Comparison of ENCODE assay signal across 29 cellular contexts in genomic region chr14:92581206-92581605, GRCh38.
DNase-seq lines count a peak whose midpoint lies in the region; ATAC-seq and TF ChIP-seq lines count a peak whose summit lies in the region.
"Had no signal": no experiment of that assay in that cellular context is flagged by ENCODE, and none has a peak within 500 bp of the region (broad histone marks: within the 10 kb centered on the region; RNA-seq: fewer than 3 reads in every experiment).

No MANE protein-coding gene starts in this region.

- peaks cover 69% of the 10 kb centered on the region for H3K36me3 Mint-ChIP-seq in activated naive CD8-positive, alpha-beta T cell treated with anti-CD3 and anti-CD28 coated beads, Interleukin-2, amount 10 ng/mL, durations not matched to agents 7 days and 5 days
- H3K36me3 Mint-ChIP-seq in natural killer cell treated with Interleukin-12 subunit alpha and Interleukin-12 subunit beta and Interleukin-15 and Interleukin-18, amount 100 ng/mL, for 72 hours = peaks cover 51% of the 10 kb centered on the region

- H3K4me3 Mint-ChIP-seq in stimulated activated naive CD8-positive, alpha-beta T cell treated with anti-CD3 and anti-CD28 coated beads, Interleukin-15, amount 100 ng/mL, for 72 hours = no peak overlapping the region
- peak overlapping the region; percentile 45 for H3K4me3 Mint-ChIP-seq in activated naive CD8-positive, alpha-beta T cell treated with anti-CD3 and anti-CD28 coated beads, Interleukin-2, amount 10 ng/mL, durations not matched to agents 7 days and 5 days
- H3K4me3 Mint-ChIP-seq in natural killer cell treated with Interleukin-12 subunit alpha and Interleukin-12 subunit beta and Interleukin-15 and Interleukin-18, amount 100 ng/mL, for 72 hours = peak overlapping the region; percentile 94
- H3K4me3 Mint-ChIP-seq: activated CD4-positive, alpha-beta T cell treated with anti-CD3 and anti-CD28 coated beads for 36 hours; activated T-cell treated with anti-CD3 and anti-CD28 coated beads, Interleukin-2, amount 50 U/mL, for 4 hours; stimulated activated memory B cell treated with anti-CD40 and anti-IgM and Interleukin-4, amounts not matched to agents 10 μg/mL and 1 μg/mL and 100 μg/mL, for 72 hours; T-helper 2 cell treated with Interferon-gamma antibody and Interleukin-4, amounts not matched to agents 5 μg/mL and 100 μg/mL, for 36 hours had no signal

- peaks cover 8 to 9% of the 10 kb centered on the region in 2 donors for H3K9me3 Mint-ChIP-seq in stimulated activated naive CD8-positive, alpha-beta T cell treated with anti-CD3 and anti-CD28 coated beads, Interleukin-15, amount 100 ng/mL, for 72 hours
- peaks cover 2% of the 10 kb centered on the region for H3K9me3 Mint-ChIP-seq in activated naive CD8-positive, alpha-beta T cell treated with anti-CD3 and anti-CD28 coated beads, Interleukin-2, amount 10 ng/mL, durations not matched to agents 7 days and 5 days
- peaks cover 3% of the 10 kb centered on the region for H3K9me3 Mint-ChIP-seq in natural killer cell treated with Interleukin-12 subunit alpha and Interleukin-12 subunit beta and Interleukin-15 and Interleukin-18, amount 100 ng/mL, for 72 hours
- H3K9me3 Mint-ChIP-seq: activated T-cell treated with anti-CD3 and anti-CD28 coated beads, Interleukin-2, amount 50 U/mL, for 4 hours; stimulated activated memory B cell treated with anti-CD40 and anti-IgM and Interleukin-4, amounts not matched to agents 10 μg/mL and 1 μg/mL and 100 μg/mL, for 72 hours; T-helper 2 cell treated with Interferon-gamma antibody and Interleukin-4, amounts not matched to agents 5 μg/mL and 100 μg/mL, for 36 hours had no signal

- in situ Hi-C loops in GM13976 (cut with MboI; ENCODE audit: low sequenced_read_pairs, unreplicated experiment) = loop anchor here (25.0 kb wide), 1 partner anchor 206 kb away; the partner anchor contains the start of gene GOLGA5

- no peak for TF ChIP-seq CTCF in GM13976 (IDR thresholded peaks at IDR 0.05; ENCODE audit: borderline replicate concordance, control extremely low read depth, extremely low read depth, insufficient read depth, missing control alignments)

- POLR2A ChIA-PET in activated naive CD8-positive, alpha-beta T cell treated with anti-CD3 and anti-CD28 coated beads, Interleukin-2, amount 10 ng/mL, durations not matched to agents 7 days and 5 days (lab: Charles Lee) = no interaction called here

- H3K27me3 Mint-ChIP-seq in stimulated activated naive CD8-positive, alpha-beta T cell treated with anti-CD3 and anti-CD28 coated beads, Interleukin-15, amount 100 ng/mL, for 72 hours = no peaks in the 10 kb centered on the region
- no peaks in the 10 kb centered on the region for H3K27me3 Mint-ChIP-seq in activated naive CD8-positive, alpha-beta T cell treated with anti-CD3 and anti-CD28 coated beads, Interleukin-2, amount 10 ng/mL, durations not matched to agents 7 days and 5 days
- H3K27me3 Mint-ChIP-seq in natural killer cell treated with Interleukin-12 subunit alpha and Interleukin-12 subunit beta and Interleukin-15 and Interleukin-18, amount 100 ng/mL, for 72 hours = no peaks in the 10 kb centered on the region
- H3K27me3 Mint-ChIP-seq: activated CD4-positive, alpha-beta T cell treated with anti-CD3 and anti-CD28 coated beads for 36 hours; stimulated activated memory B cell treated with anti-CD40 and anti-IgM and Interleukin-4, amounts not matched to agents 10 μg/mL and 1 μg/mL and 100 μg/mL, for 72 hours had no signal

- peak overlapping the region; percentile 65 to 95 for H3K27ac Mint-ChIP-seq in stimulated activated naive CD8-positive, alpha-beta T cell treated with anti-CD3 and anti-CD28 coated beads, Interleukin-15, amount 100 ng/mL, for 72 hours
- no peak overlapping the region for H3K27ac Mint-ChIP-seq in activated naive CD8-positive, alpha-beta T cell treated with anti-CD3 and anti-CD28 coated beads, Interleukin-2, amount 10 ng/mL, durations not matched to agents 7 days and 5 days
- peak overlapping the region; percentile 97 to 98 for H3K27ac Mint-ChIP-seq in natural killer cell treated with Interleukin-12 subunit alpha and Interleukin-12 subunit beta and Interleukin-15 and Interleukin-18, amount 100 ng/mL, for 72 hours
- H3K27ac Mint-ChIP-seq: T-helper 2 cell treated with Interferon-gamma antibody and Interleukin-4, amounts not matched to agents 5 μg/mL and 100 μg/mL, for 36 hours had no signal

- ATAC-seq in stimulated activated naive CD8-positive, alpha-beta T cell treated with anti-CD3 and anti-CD28 coated beads, Interleukin-15, amount 100 ng/mL, for 72 hours = no peak
- ATAC-seq in stimulated activated naive CD8-positive, alpha-beta T cell treated with anti-CD3 and anti-CD28 coated beads, Interleukin-15, Interleukin-2, amounts not matched to agents 100 U/mL and 50 U/mL, for 24 hours = no peak
- ATAC-seq in activated naive CD8-positive, alpha-beta T cell treated with anti-CD3 and anti-CD28 coated beads, Interleukin-2, amount 10 ng/mL, durations not matched to agents 7 days and 5 days (ENCODE audit: low read depth) = no peak
- no peak for ATAC-seq in natural killer cell treated with Interleukin-12 subunit alpha and Interleukin-12 subunit beta and Interleukin-15 and Interleukin-18, amount 100 ng/mL, for 72 hours
- ATAC-seq in HG03095 (IDR thresholded peaks at IDR 0.05; ENCODE audit: unreplicated experiment) = no peak
- ATAC-seq: A549; activated CD4-positive, alpha-beta T cell treated with anti-CD3 and anti-CD28 coated beads for 36 hours; activated T-cell treated with anti-CD3 and anti-CD28 coated beads, Interleukin-2, amount 50 U/mL, for 4 hours; left lung; Panc1; right lobe of liver; stimulated activated memory B cell treated with anti-CD40 and anti-IgM and Interleukin-4, amounts not matched to agents 10 μg/mL and 1 μg/mL and 100 μg/mL, for 72 hours had no signal

- peaks cover 98% of the 10 kb centered on the region for H3K4me1 Mint-ChIP-seq in stimulated activated naive CD8-positive, alpha-beta T cell treated with anti-CD3 and anti-CD28 coated beads, Interleukin-15, amount 100 ng/mL, for 72 hours
- peaks cover 69% of the 10 kb centered on the region for H3K4me1 Mint-ChIP-seq in activated naive CD8-positive, alpha-beta T cell treated with anti-CD3 and anti-CD28 coated beads, Interleukin-2, amount 10 ng/mL, durations not matched to agents 7 days and 5 days
- peaks cover 89 to 96% of the 10 kb centered on the region in 2 donors for H3K4me1 Mint-ChIP-seq in natural killer cell treated with Interleukin-12 subunit alpha and Interleukin-12 subunit beta and Interleukin-15 and Interleukin-18, amount 100 ng/mL, for 72 hours (ENCODE audit: low read depth in 2 of 2)

- no peak for DNase-seq in stimulated activated naive CD8-positive, alpha-beta T cell treated with anti-CD3 and anti-CD28 coated beads, Interleukin-15, amount 100 ng/mL, for 72 hours
- DNase-seq in stimulated activated naive CD8-positive, alpha-beta T cell treated with anti-CD3 and anti-CD28 coated beads, Interleukin-15, Interleukin-2, amounts not matched to agents 100 U/mL and 50 U/mL, for 24 hours = no peak
- no peak for DNase-seq in activated naive CD8-positive, alpha-beta T cell treated with anti-CD3 and anti-CD28 coated beads, Interleukin-2, amount 10 ng/mL, durations not matched to agents 7 days and 5 days
- no peak for DNase-seq in natural killer cell treated with Interleukin-12 subunit alpha and Interleukin-12 subunit beta and Interleukin-15 and Interleukin-18, amount 100 ng/mL, for 72 hours (ENCODE audit: low spot score)
- DNase-seq in NCI-H1417 treated with DMSO at 0.1 percent for 48 hours (lab: John Stamatoyannopoulos, UW) = no peak
- DNase-seq in NCI-H345 (lab: John Stamatoyannopoulos, UW) = no peak
- DNase-seq in GM13976 (ENCODE audit: low spot score) = no peak
- DNase-seq: activated CD4-positive, alpha-beta T cell treated with anti-CD3 and anti-CD28 coated beads for 36 hours; activated CD8-positive, alpha-beta memory T cell treated with anti-CD3 and anti-CD28 coated beads for 24 hours; activated gamma-delta T cell treated with Interleukin-2 at 50 U/mL for 16 hours; activated T-cell treated with anti-CD3 and anti-CD28 coated beads, Interleukin-2, amount 50 U/mL, for 4 hours; AML-193; central memory CD4-positive, alpha-beta T cell; erythroblast; glutamatergic neuron; KG1; left lung; MG63; NCI-H2029; NCI-H526 treated with DMSO at 0.1 percent for 48 hours; nucleus accumbens; right lobe of liver; SHP77 treated with DMSO at 0.1 percent for 48 hours; stimulated activated CD4-positive, alpha-beta T cell treated with anti-CD3 and anti-CD28 coated beads, Interleukin-4, amount 100 ng/mL, for 4 hours had no signal

Comparison
In these comparisons a context has a peak if more than half of its experiments do, and no peak if none do; other contexts are left out.
1. H3K4me3 Mint-ChIP-seq: peak in activated naive CD8-positive, alpha-beta T cell treated with anti-CD3 and anti-CD28 coated beads, Interleukin-2, amount 10 ng/mL, durations not matched to agents 7 days and 5 days (single experiment) and natural killer cell treated with Interleukin-12 subunit alpha and Interleukin-12 subunit beta and Interleukin-15 and Interleukin-18, amount 100 ng/mL, for 72 hours (single experiment); none in stimulated activated naive CD8-positive, alpha-beta T cell treated with anti-CD3 and anti-CD28 coated beads, Interleukin-15, amount 100 ng/mL, for 72 hours (0 of 2).